In the genomic region with DNA sequence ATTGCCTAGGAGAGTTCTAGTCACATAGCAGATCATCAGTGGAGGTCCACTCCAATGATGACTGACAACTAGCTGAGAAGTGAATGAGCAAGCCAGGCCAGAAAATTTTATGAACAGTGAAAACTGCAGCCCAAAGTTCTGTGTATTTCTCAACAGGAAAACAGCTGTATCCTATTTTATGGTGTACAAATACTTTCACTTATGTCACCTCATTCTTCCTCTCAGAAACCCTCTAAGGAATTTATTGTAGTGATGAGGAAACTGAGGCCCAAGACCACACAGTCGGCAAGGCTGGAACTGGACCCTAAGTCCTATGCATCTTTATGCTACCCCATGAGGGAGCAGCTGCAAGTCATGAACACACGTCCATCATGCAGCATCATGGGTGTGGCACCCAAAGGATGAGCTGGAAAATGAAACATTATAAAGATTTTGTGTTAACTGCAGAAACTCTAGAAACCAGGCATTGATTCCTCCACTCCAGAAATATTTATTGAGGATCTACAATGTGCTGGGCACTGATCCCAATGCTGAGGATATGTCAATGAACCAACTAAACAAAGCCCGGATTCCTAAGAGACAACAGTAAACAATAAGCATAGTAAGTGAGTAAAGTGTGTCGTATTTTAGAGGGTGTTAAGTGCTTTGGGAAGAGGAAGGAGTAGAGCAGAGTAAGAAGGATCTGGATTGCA, we compare ENCODE assay signal across 14 cellular contexts.
DNase-seq lines count a peak whose midpoint lies in the region; ATAC-seq and TF ChIP-seq lines count a peak whose summit lies in the region.
"Had no signal": no experiment of that assay in that cellular context is flagged by ENCODE, and none has a peak within 500 bp of the region (broad histone marks: within the 10 kb centered on the region; RNA-seq: fewer than 3 reads in every experiment).

No MANE protein-coding gene starts in this region.

- POLR2A ChIA-PET in PC-3 (lab: Charles Lee; ENCODE audit: unreplicated experiment): no interaction called here

- H3K4me3 ChIP-seq in PC-3 (ENCODE audit: low read length) (no peak overlapping the region), fibroblast of villous mesenchyme (ENCODE audit: low read depth, low read length) (no peak overlapping the region)
- H3K4me3 ChIP-seq: lung, ovary, thoracic aorta had no signal

- H3K9me2 ChIP-seq in PC-3 (replicated peaks; ENCODE audit: low read length): no peaks in the 10 kb centered on the region

- no peak for ATAC-seq in stimulated activated naive CD8-positive, alpha-beta T cell treated with anti-CD3 and anti-CD28 coated beads, Interleukin-15, Interleukin-2, amounts not matched to agents 100 U/mL and 50 U/mL, for 24 hours
- ATAC-seq in PC-3 (no peak), HG03520 (IDR thresholded peaks at IDR 0.05; ENCODE audit: unreplicated experiment) (no peak), HG03095 (IDR thresholded peaks at IDR 0.05; ENCODE audit: unreplicated experiment) (no peak)
- ATAC-seq in activated CD4-positive, CD25-positive, alpha-beta regulatory T cell treated with anti-CD3 and anti-CD28 coated beads, Interleukin-2, amount 50 U/mL, for 24 hours: no peak
- ATAC-seq: T-cell had no signal

- peaks cover 4% of the 10 kb centered on the region for H3K27me3 Mint-ChIP-seq in stimulated activated naive CD8-positive, alpha-beta T cell treated with anti-CD3 and anti-CD28 coated beads, Interleukin-15, Interleukin-2, amounts not matched to agents 100 ng/mL and 50 ng/mL, for 24 hours

- H4K20me1 ChIP-seq in PC-3 (ENCODE audit: low read length): no peaks in the 10 kb centered on the region

- H3K9me3 Mint-ChIP-seq in stimulated activated naive CD8-positive, alpha-beta T cell treated with anti-CD3 and anti-CD28 coated beads, Interleukin-15, Interleukin-2, amounts not matched to agents 100 ng/mL and 50 ng/mL, for 24 hours: no peaks in the 10 kb centered on the region
- H3K9me3 Mint-ChIP-seq: T-cell had no signal

- CTCF ChIA-PET in PC-3 (lab: Charles Lee): no interaction called here

- H3K27ac Mint-ChIP-seq in stimulated activated naive CD8-positive, alpha-beta T cell treated with anti-CD3 and anti-CD28 coated beads, Interleukin-15, Interleukin-2, amounts not matched to agents 100 ng/mL and 50 ng/mL, for 24 hours: peak overlapping the region; percentile 95

- no peak overlapping the region for H3K4me2 ChIP-seq in PC-3 (ENCODE audit: low read length)

- no peaks in the 10 kb centered on the region for H3K27me3 ChIP-seq in PC-3 (ENCODE audit: low read length)
- H3K27me3 ChIP-seq: ovary had no signal

- peaks cover 36% of the 10 kb centered on the region for H3K4me1 ChIP-seq in PC-3 (ENCODE audit: insufficient read depth, low read length)

- H3K79me2 ChIP-seq in PC-3 (ENCODE audit: low read length): no peaks in the 10 kb centered on the region

- DNase-seq in stimulated activated naive CD8-positive, alpha-beta T cell treated with anti-CD3 and anti-CD28 coated beads, Interleukin-15, Interleukin-2, amounts not matched to agents 100 U/mL and 50 U/mL, for 24 hours: no peak
- DNase-seq in PC-3 (no peak), fibroblast of villous mesenchyme (ENCODE audit: low read depth) (peak; percentile 83), AML-193 (lab: John Stamatoyannopoulos, UW) (no peak)
- DNase-seq: activated CD4-positive, alpha-beta T cell treated with anti-CD3 and anti-CD28 coated beads for 4 hours; NCI-H1105 treated with DMSO at 0.1 percent for 48 hours; ovary; T-cell had no signal

- H3K4me1 Mint-ChIP-seq in stimulated activated naive CD8-positive, alpha-beta T cell treated with anti-CD3 and anti-CD28 coated beads, Interleukin-15, Interleukin-2, amounts not matched to agents 100 ng/mL and 50 ng/mL, for 24 hours (ENCODE audit: low read depth): peaks cover 46% of the 10 kb centered on the region

- intact Hi-C loops in PC-3 (cut with micrococcal nuclease): loop anchor here (2.0 kb wide), 1 partner anchor 27 kb away; no protein-coding TSS in a partner anchor

- H3K27ac ChIP-seq in PC-3 (ENCODE audit: low read length): peak overlapping the region; percentile 80; the same call in 1 of the 2 replicates
- H3K27ac ChIP-seq: ovary, thoracic aorta had no signal

- no TSS peak for BruUV-seq in PC-3 (replicated peaks; lab: Mats Ljungman, UMichigan)

- TF ChIP-seq CTCF in PC-3 (conservative IDR thresholded peaks at IDR 0.05; ENCODE audit: low read depth, low read length) (no peak), fibroblast of villous mesenchyme (IDR thresholded peaks at IDR 0.05; ENCODE audit: insufficient read depth, low read depth, low read length) (no peak)

- no peaks in the 10 kb centered on the region for H3K36me3 ChIP-seq in PC-3 (ENCODE audit: low read depth, low read length)
- H3K36me3 ChIP-seq: ovary, thoracic aorta had no signal

- no peak overlapping the region for H3K4me3 Mint-ChIP-seq in stimulated activated naive CD8-positive, alpha-beta T cell treated with anti-CD3 and anti-CD28 coated beads, Interleukin-15, Interleukin-2, amounts not matched to agents 100 ng/mL and 50 ng/mL, for 24 hours
- H3K4me3 Mint-ChIP-seq: T-cell had no signal

- H3K9ac ChIP-seq in PC-3 (ENCODE audit: low read length): no peak overlapping the region

- H3K9me3 ChIP-seq in PC-3 (ENCODE audit: low read length): no peaks in the 10 kb centered on the region
- H3K9me3 ChIP-seq: ovary, thoracic aorta had no signal

- no peak overlapping the region for H2AFZ ChIP-seq in PC-3 (ENCODE audit: low read length)

- no peaks in the 10 kb centered on the region for H3F3A ChIP-seq in PC-3 (ENCODE audit: low read length, unreplicated experiment)

- no peaks in the 10 kb centered on the region for H3K36me3 Mint-ChIP-seq in stimulated activated naive CD8-positive, alpha-beta T cell treated with anti-CD3 and anti-CD28 coated beads, Interleukin-15, Interleukin-2, amounts not matched to agents 100 ng/mL and 50 ng/mL, for 24 hours (ENCODE audit: low read depth)
- H3K36me3 Mint-ChIP-seq: T-cell had no signal
